3 cellular contexts compared by ENCODE assay signal in the genomic region with DNA sequence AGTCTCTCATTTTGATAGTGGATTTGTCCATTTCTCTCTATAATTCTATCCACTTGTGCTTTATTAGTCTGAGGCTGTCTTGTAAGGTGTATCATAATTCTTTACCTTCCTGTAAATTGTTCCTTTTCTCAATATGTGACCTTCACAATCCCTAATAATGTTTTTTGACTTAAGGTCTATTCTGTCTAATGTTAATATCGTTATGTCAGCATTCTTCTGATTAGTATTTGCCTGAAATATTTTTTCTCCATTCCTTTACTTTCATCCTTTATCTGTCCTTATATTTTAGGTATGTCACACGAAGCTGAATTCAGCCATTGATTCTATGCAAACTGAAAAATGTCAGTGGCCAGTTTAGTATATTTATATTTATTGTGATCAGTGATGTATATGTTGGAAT.
A peak's percentile ranks its signal among the peaks of the same experiment; 100 is the strongest.
TF ChIP-seq lines count a peak whose summit lies in the region.

No MANE protein-coding gene starts in this region.

TF ChIP-seq in GM12891, 5 proteins besides CTCF, POLR2A, EP300 and RAD21 (continued from another document):
- TF ChIP-seq PAX5 (IDR thresholded peaks at IDR 0.05; ENCODE audit: insufficient read depth, low read length, severe bottlenecking) (no peak), SPI1 (IDR thresholded peaks at IDR 0.05; ENCODE audit: low read depth, low read length) (no peak), TAF1 (IDR thresholded peaks at IDR 0.05; ENCODE audit: low read depth, low read length) (no peak), POLR2AphosphoS5 (IDR thresholded peaks at IDR 0.05; ENCODE audit: low read depth, low read length) (no peak)
TF ChIP-seq in GM12891: peak in this region for 0.

TF ChIP-seq in IMR-90, 13 proteins besides CTCF, POLR2A, EP300 and RAD21 (continued from another document):
- TF ChIP-seq MXI1 (IDR thresholded peaks at IDR 0.05; ENCODE audit: borderline replicate concordance, low read depth, low read length) (no peak), SMC3 (IDR thresholded peaks at IDR 0.05; ENCODE audit: low read depth, low read length) (no peak), FOS (IDR thresholded peaks at IDR 0.05; ENCODE audit: low read depth, low read length) (no peak), RCOR1 (IDR thresholded peaks at IDR 0.05; ENCODE audit: insufficient replicate concordance, low read length) (no peak), RFX5 (IDR thresholded peaks at IDR 0.05; ENCODE audit: low read depth, low read length) (no peak)
- TF ChIP-seq, protein P1, sequence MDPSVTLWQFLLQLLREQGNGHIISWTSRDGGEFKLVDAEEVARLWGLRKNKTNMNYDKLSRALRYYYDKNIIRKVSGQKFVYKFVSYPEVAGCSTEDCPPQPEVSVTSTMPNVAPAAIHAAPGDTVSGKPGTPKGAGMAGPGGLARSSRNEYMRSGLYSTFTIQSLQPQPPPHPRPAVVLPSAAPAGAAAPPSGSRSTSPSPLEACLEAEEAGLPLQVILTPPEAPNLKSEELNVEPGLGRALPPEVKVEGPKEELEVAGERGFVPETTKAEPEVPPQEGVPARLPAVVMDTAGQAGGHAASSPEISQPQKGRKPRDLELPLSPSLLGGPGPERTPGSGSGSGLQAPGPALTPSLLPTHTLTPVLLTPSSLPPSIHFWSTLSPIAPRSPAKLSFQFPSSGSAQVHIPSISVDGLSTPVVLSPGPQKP (IDR thresholded peaks at IDR 0.05; ENCODE audit: borderline replicate concordance, low read depth, low read length), result no peak

TF ChIP-seq in H1, 55 proteins besides CTCF, POLR2A, EP300 and RAD21 (continued from another document):
- peak; percentile 10; the same call in 1 of the 2 replicates for TF ChIP-seq MAFK (IDR thresholded peaks at IDR 0.05; ENCODE audit: low read depth, low read length)
